Comparison of ENCODE assay signal across 8 cellular contexts in the genomic region with DNA sequence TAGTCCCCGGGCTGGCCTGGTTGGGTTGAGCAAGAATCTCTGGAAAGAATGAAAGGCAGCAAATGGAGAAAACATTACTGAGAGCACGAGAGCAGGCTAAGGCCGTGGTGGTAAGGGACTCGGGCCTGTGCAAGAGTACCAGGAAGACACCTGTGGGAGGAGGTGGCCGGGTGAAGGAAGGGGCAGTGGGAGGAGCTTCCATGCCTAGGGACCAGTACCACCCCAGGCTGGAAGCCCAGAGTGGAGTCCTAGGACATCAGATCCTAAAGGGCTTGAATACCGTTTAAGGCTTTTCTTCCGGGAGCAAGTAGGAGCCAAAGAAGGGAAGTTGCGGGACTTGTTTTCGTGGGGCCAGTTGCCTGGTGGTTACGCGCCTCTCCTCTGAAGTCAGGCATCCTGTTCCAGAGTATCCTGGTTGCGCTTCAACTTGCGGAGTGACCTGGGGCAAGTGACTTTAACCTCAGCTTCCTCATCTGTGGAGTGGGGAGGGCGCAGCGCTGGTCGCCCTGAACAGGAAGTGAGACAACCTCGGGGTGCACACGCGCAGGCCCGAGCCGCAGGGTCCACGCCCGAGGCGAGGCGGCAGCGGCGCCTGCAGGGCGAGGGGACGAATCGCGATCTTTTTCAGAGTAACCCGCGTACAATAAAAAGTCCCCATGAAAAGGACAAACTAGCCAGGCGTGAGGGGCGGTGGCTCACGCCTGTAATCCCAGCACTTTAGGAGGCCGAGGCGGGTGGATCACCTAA. TPM values are rescaled to one million over a fixed set of nuclear protein-coding genes. Genes with fewer than 3 reads are reported as not detected.
DNase-seq lines count a peak whose midpoint lies in the region; ATAC-seq and TF ChIP-seq lines count a peak whose summit lies in the region.

No MANE protein-coding gene starts in this region.

- H3K9me3 ChIP-seq in colonic mucosa (no peaks in the 10 kb centered on the region), left lung (no peaks in the 10 kb centered on the region)

- peak overlapping the region; percentile 96 for H3K4me3 ChIP-seq in AG04449 (ENCODE audit: low read depth, low read length)
- peak overlapping the region; percentile 94 for H3K4me3 ChIP-seq in colonic mucosa
- H3K4me3 ChIP-seq in left lung, result peak overlapping the region; percentile 88 to 93

- peaks cover 11% of the 10 kb centered on the region for H3K4me1 ChIP-seq in colonic mucosa
- peaks cover 16 to 72% of the 10 kb centered on the region in 2 donors for H3K4me1 ChIP-seq in left lung

- intact Hi-C loops in colonic mucosa (cut with DNase I) (loop anchor here (5.0 to 10.0 kb wide), 2 partner anchors 77 to 319 kb away; a partner anchor contains a TSS), left lung (cut with DNase I) (no loop called here)

- TF ChIP-seq CTCF in AG04449 (IDR thresholded peaks at IDR 0.05; ENCODE audit: insufficient read depth, low read length, missing control alignments) (peak; percentile 77), colonic mucosa (IDR thresholded peaks at IDR 0.05) (peak; percentile 51), left lung (IDR thresholded peaks at IDR 0.05) (peak; percentile 52 to 54)

- H3K36me3 ChIP-seq in colonic mucosa, result peaks cover 3% of the 10 kb centered on the region
- peaks cover 0 to 33% of the 10 kb centered on the region in 2 donors for H3K36me3 ChIP-seq in left lung

- peak; percentile 56 for ATAC-seq in GM18861 (IDR thresholded peaks at IDR 0.05; ENCODE audit: unreplicated experiment)
- ATAC-seq in HG03135 (IDR thresholded peaks at IDR 0.05; ENCODE audit: unreplicated experiment), result peak; percentile 65
- peak; percentile 83 for ATAC-seq in left lung

- peak overlapping the region; percentile 68 to 90 for H3K9ac ChIP-seq in colonic mucosa (ENCODE audit: low read depth in 2 of 2, low read length in 2 of 2)

- DNase-seq in AG04449 (ENCODE audit: low read depth, low spot score) (no peak), NCI-H345 treated with DMSO at 0.1 percent for 48 hours (lab: John Stamatoyannopoulos, UW; ENCODE audit: unreplicated experiment) (peak; percentile 61), colonic mucosa (peak; percentile 87), left lung (peak; percentile 93 to 97)
- DNase-seq in activated CD4-positive, alpha-beta T cell treated with anti-CD3 and anti-CD28 coated beads for 4 hours, result peak; percentile 68 to 78
- peak; percentile 64 for DNase-seq in stimulated activated CD4-positive, alpha-beta T cell treated with anti-CD3 and anti-CD28 coated beads, Interleukin-2, amount 100 ng/mL, for 4 hours (ENCODE audit: low read depth)

- POLR2A ChIA-PET in AG04449 (lab: Yijun Ruan, JAX), result interaction anchor here (1.0 to 1.9 kb wide), 2 partner anchors 110 to 127 kb away, joined by 4 read pairs; a partner anchor contains a TSS

- H3K27ac ChIP-seq in colonic mucosa, result peak overlapping the region; percentile 97
- H3K27ac ChIP-seq in left lung, result peak overlapping the region; percentile 93 to 99

- CTCF ChIA-PET in AG04449 (lab: Yijun Ruan, JAX), result interaction anchor here (0.6 to 5.1 kb wide), 20 partner anchors 9 to 329 kb away, joined by 3 to 47 read pairs (median 4); a partner anchor contains a TSS

- H3K27me3 ChIP-seq in colonic mucosa (no peaks in the 10 kb centered on the region), left lung (no peaks in the 10 kb centered on the region)

RNA-seq across cellular contexts. Expression of a gene that starts 1.1 kb away (rescaled TPM):
- total RNA-seq in colonic mucosa, result 10 to 100 TPM; 54.0 to 66.1 TPM
- 100 to 1,000 TPM; 105 to 116 TPM for total RNA-seq in left lung

RNA-seq across cellular contexts. Expression of a gene that starts 2.7 kb away (rescaled TPM):
- total RNA-seq in colonic mucosa, result not detected
- total RNA-seq in left lung, result under 1 TPM in 1 of 2 donors, not detected in 1; 0.18 TPM

RNA-seq across cellular contexts. Expression of a gene that starts 31.0 kb away (rescaled TPM):
- total RNA-seq in colonic mucosa (10 to 100 TPM; 58.9 to 63.9 TPM), left lung (10 to 100 TPM; 39.9 to 59.5 TPM)

RNA-seq across cellular contexts. Expression of a gene that starts 32.9 kb away (rescaled TPM):
- total RNA-seq in colonic mucosa, result 1 to 10 TPM; 2.1 to 3.2 TPM
- total RNA-seq in left lung, result 10 to 100 TPM in 1 of 2 donors, 1 to 10 TPM in 1; 9.2 to 11.3 TPM
